ENCODE assay signal across 19 cellular contexts in the genomic region with DNA sequence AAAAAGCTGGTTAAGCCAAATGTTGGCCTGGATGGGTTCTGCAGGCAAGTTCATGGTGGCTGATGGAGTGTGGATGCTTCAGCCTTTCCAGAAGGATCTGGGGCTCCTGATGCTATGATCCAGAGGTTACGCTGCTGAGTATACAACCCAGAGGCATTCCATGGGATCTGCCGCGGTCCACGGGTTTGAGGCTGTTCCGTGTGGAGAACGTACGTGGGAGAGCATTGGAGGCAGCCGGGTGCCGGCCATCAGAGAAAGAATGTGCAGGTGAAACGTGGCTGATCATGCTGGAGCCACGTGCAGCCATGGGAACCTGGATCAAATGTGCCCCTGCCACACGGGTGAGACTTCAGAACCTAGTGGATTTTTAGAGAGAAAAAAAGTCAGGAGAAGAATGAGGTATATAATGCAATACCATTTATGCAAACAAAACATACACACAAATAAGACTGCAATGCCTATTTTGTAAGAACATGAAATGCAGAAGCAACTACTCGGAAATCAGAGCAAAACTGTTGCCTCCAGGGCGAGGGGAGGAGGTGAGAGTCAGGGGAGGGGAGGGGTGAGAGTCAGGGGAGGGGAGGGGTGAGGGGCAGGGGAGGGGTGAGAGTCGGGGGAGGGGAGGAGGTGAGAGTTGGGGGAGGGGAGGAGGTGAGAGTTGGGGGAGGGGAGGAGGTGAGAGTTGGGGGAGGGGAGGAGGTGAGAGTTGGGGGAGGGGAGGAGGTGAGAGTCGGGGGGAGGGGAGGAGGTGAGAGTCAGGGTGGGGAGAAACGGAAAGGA.
DNase-seq lines count a peak whose midpoint lies in the region; ATAC-seq and TF ChIP-seq lines count a peak whose summit lies in the region.
"Had no signal": no experiment of that assay in that cellular context is flagged by ENCODE, and none has a peak within 500 bp of the region (broad histone marks: within the 10 kb centered on the region; RNA-seq: fewer than 3 reads in every experiment).

No MANE protein-coding gene starts in this region.

- intact Hi-C loops in activated T-helper 2 cell treated with anti-CD3 and anti-CD28 coated beads, Interferon-gamma antibody, Interleukin-2, Interleukin-4, amounts not matched to agents 10 μg/mL and 5 μg/mL and 100 μg/mL, durations not matched to agents 14 hours and 24 hours and 36 hours (cut with micrococcal nuclease): no loop called here

- H3K79me2 ChIP-seq in neural progenitor cell (ENCODE audit: low read depth): no peaks in the 10 kb centered on the region

- no peaks in the 10 kb centered on the region for H3K4me1 ChIP-seq in neural progenitor cell
- H3K4me1 ChIP-seq: HAP-1 had no signal

- no peak for ATAC-seq in activated naive CD8-positive, alpha-beta T cell treated with anti-CD3 and anti-CD28 coated beads, Interleukin-2, amount 50 U/mL, for 24 hours
- ATAC-seq: Panc1 had no signal

- no peaks in the 10 kb centered on the region for H3K9me3 Mint-ChIP-seq in activated naive CD8-positive, alpha-beta T cell treated with anti-CD3 and anti-CD28 coated beads, Interleukin-2, amount 50 U/mL, for 24 hours
- H3K9me3 Mint-ChIP-seq in activated naive CD8-positive, alpha-beta T cell treated with anti-CD3 and anti-CD28 coated beads for 36 hours: no peaks in the 10 kb centered on the region
- no peaks in the 10 kb centered on the region for H3K9me3 Mint-ChIP-seq in chondrocyte (ENCODE audit: low read depth)
- no peaks in the 10 kb centered on the region for H3K9me3 Mint-ChIP-seq in neural progenitor cell
- H3K9me3 Mint-ChIP-seq in activated T-helper 2 cell treated with anti-CD3 and anti-CD28 coated beads, Interferon-gamma antibody, Interleukin-2, Interleukin-4, amounts not matched to agents 10 μg/mL and 5 μg/mL and 100 μg/mL, durations not matched to agents 14 hours and 24 hours and 36 hours: no peaks in the 10 kb centered on the region

- H3K4me1 Mint-ChIP-seq in activated naive CD8-positive, alpha-beta T cell treated with anti-CD3 and anti-CD28 coated beads, Interleukin-2, amount 50 U/mL, for 24 hours: no peaks in the 10 kb centered on the region
- H3K4me1 Mint-ChIP-seq in activated naive CD8-positive, alpha-beta T cell treated with anti-CD3 and anti-CD28 coated beads for 36 hours: no peaks in the 10 kb centered on the region
- H3K4me1 Mint-ChIP-seq in chondrocyte (ENCODE audit: low read depth) (no peaks in the 10 kb centered on the region), neural progenitor cell (peaks cover 6% of the 10 kb centered on the region)
- no peaks in the 10 kb centered on the region for H3K4me1 Mint-ChIP-seq in activated T-helper 2 cell treated with anti-CD3 and anti-CD28 coated beads, Interferon-gamma antibody, Interleukin-2, Interleukin-4, amounts not matched to agents 10 μg/mL and 5 μg/mL and 100 μg/mL, durations not matched to agents 14 hours and 24 hours and 36 hours (ENCODE audit: low read depth)

- H3K27me3 ChIP-seq in H7 (ENCODE audit: control insufficient read depth, insufficient read depth, low read length) (no peaks in the 10 kb centered on the region), neural progenitor cell (no peaks in the 10 kb centered on the region)

- H3K27me3 Mint-ChIP-seq in activated naive CD8-positive, alpha-beta T cell treated with anti-CD3 and anti-CD28 coated beads, Interleukin-2, amount 50 U/mL, for 24 hours: peaks cover 9% of the 10 kb centered on the region
- H3K27me3 Mint-ChIP-seq in activated naive CD8-positive, alpha-beta T cell treated with anti-CD3 and anti-CD28 coated beads for 36 hours: peaks cover 14% of the 10 kb centered on the region
- H3K27me3 Mint-ChIP-seq in chondrocyte (ENCODE audit: low read depth) (peaks cover 3% of the 10 kb centered on the region), neural progenitor cell (ENCODE audit: insufficient read depth, low read depth) (peaks cover 11% of the 10 kb centered on the region)
- H3K27me3 Mint-ChIP-seq in activated T-helper 2 cell treated with anti-CD3 and anti-CD28 coated beads, Interferon-gamma antibody, Interleukin-2, Interleukin-4, amounts not matched to agents 10 μg/mL and 5 μg/mL and 100 μg/mL, durations not matched to agents 14 hours and 24 hours and 36 hours (ENCODE audit: low read depth): no peaks in the 10 kb centered on the region

- H3K36me3 ChIP-seq in H7 (replicated peaks; ENCODE audit: control insufficient read depth, insufficient read depth, low read length) (no peaks in the 10 kb centered on the region), neural progenitor cell (no peaks in the 10 kb centered on the region)
- H3K36me3 ChIP-seq: HAP-1 had no signal

- H3K4me2 ChIP-seq in neural progenitor cell: no peak overlapping the region

- no peak for TF ChIP-seq CTCF in chondrocyte (IDR thresholded peaks at IDR 0.05)
- no peak for TF ChIP-seq CTCF in neural progenitor cell (IDR thresholded peaks at IDR 0.05)

- H3K9ac ChIP-seq in neural progenitor cell: no peak overlapping the region

- H3K4me3 ChIP-seq in H7 (ENCODE audit: insufficient read depth, low read depth, low read length) (no peak overlapping the region), neural progenitor cell (no peak overlapping the region)
- H3K4me3 ChIP-seq: HAP-1, SK-N-MC had no signal

- H3K27ac ChIP-seq in neural progenitor cell: no peak overlapping the region
- H3K27ac ChIP-seq: HL-60, SK-N-MC had no signal

- no peak overlapping the region for H3K4me3 Mint-ChIP-seq in activated naive CD8-positive, alpha-beta T cell treated with anti-CD3 and anti-CD28 coated beads, Interleukin-2, amount 50 U/mL, for 24 hours
- H3K4me3 Mint-ChIP-seq in activated naive CD8-positive, alpha-beta T cell treated with anti-CD3 and anti-CD28 coated beads for 36 hours: no peak overlapping the region
- H3K4me3 Mint-ChIP-seq in chondrocyte (ENCODE audit: unreplicated experiment) (no peak overlapping the region), neural progenitor cell (peak overlapping the region; percentile 36)
- no peak overlapping the region for H3K4me3 Mint-ChIP-seq in activated T-helper 2 cell treated with anti-CD3 and anti-CD28 coated beads, Interferon-gamma antibody, Interleukin-2, Interleukin-4, amounts not matched to agents 10 μg/mL and 5 μg/mL and 100 μg/mL, durations not matched to agents 14 hours and 24 hours and 36 hours (ENCODE audit: low read depth)

- peak overlapping the region; percentile 64 for H3K27ac Mint-ChIP-seq in activated naive CD8-positive, alpha-beta T cell treated with anti-CD3 and anti-CD28 coated beads, Interleukin-2, amount 50 U/mL, for 24 hours
- H3K27ac Mint-ChIP-seq in activated naive CD8-positive, alpha-beta T cell treated with anti-CD3 and anti-CD28 coated beads for 36 hours: no peak overlapping the region
- no peak overlapping the region for H3K27ac Mint-ChIP-seq in chondrocyte (ENCODE audit: unreplicated experiment)
- H3K27ac Mint-ChIP-seq in neural progenitor cell: peak overlapping the region; percentile 7
- H3K27ac Mint-ChIP-seq in activated T-helper 2 cell treated with anti-CD3 and anti-CD28 coated beads, Interferon-gamma antibody, Interleukin-2, Interleukin-4, amounts not matched to agents 10 μg/mL and 5 μg/mL and 100 μg/mL, durations not matched to agents 14 hours and 24 hours and 36 hours: no peak overlapping the region

- no peaks in the 10 kb centered on the region for H3K9me3 ChIP-seq in neural progenitor cell (ENCODE audit: low read depth)
- H3K9me3 ChIP-seq: HAP-1 had no signal

- no peaks in the 10 kb centered on the region for H4K20me1 ChIP-seq in neural progenitor cell (ENCODE audit: low read depth)

- H3K36me3 Mint-ChIP-seq in activated naive CD8-positive, alpha-beta T cell treated with anti-CD3 and anti-CD28 coated beads, Interleukin-2, amount 50 U/mL, for 24 hours (ENCODE audit: low read depth): no peaks in the 10 kb centered on the region
- H3K36me3 Mint-ChIP-seq in activated naive CD8-positive, alpha-beta T cell treated with anti-CD3 and anti-CD28 coated beads for 36 hours: no peaks in the 10 kb centered on the region
- H3K36me3 Mint-ChIP-seq in chondrocyte (ENCODE audit: low read depth) (no peaks in the 10 kb centered on the region), neural progenitor cell (no peaks in the 10 kb centered on the region)
- no peaks in the 10 kb centered on the region for H3K36me3 Mint-ChIP-seq in activated T-helper 2 cell treated with anti-CD3 and anti-CD28 coated beads, Interferon-gamma antibody, Interleukin-2, Interleukin-4, amounts not matched to agents 10 μg/mL and 5 μg/mL and 100 μg/mL, durations not matched to agents 14 hours and 24 hours and 36 hours (ENCODE audit: low read depth)

- H2AFZ ChIP-seq in neural progenitor cell (replicated peaks): no peak overlapping the region

- DNase-seq in activated naive CD8-positive, alpha-beta T cell treated with anti-CD3 and anti-CD28 coated beads, Interleukin-2, amount 50 U/mL, for 24 hours: no peak
- no peak for DNase-seq in activated naive CD8-positive, alpha-beta T cell treated with anti-CD3 and anti-CD28 coated beads for 36 hours
- peak; percentile 73 for DNase-seq in H7
- peak; percentile 81 for DNase-seq in chondrocyte (ENCODE audit: low spot score)
- DNase-seq in neural progenitor cell (ENCODE audit: low spot score): no peak
- DNase-seq in NCI-H1417 (lab: John Stamatoyannopoulos, UW): no peak
- DNase-seq in activated T-helper 2 cell treated with anti-CD3 and anti-CD28 coated beads, Interferon-gamma antibody, Interleukin-2, Interleukin-4, amounts not matched to agents 10 μg/mL and 5 μg/mL and 100 μg/mL, durations not matched to agents 14 hours and 24 hours and 36 hours (ENCODE audit: low spot score): no peak
- no peak for DNase-seq in DMS53 treated with DMSO at 0.1 percent for 48 hours (lab: John Stamatoyannopoulos, UW; ENCODE audit: unreplicated experiment)
- DNase-seq: C1 segment of cervical spinal cord, EL, NCI-H146, NCI-H2081 treated with DMSO at 0.1 percent for 48 hours, NCI-H510A, NCI-H82, Right ventricle myocardium superior had no signal

- H3F3A ChIP-seq in neural progenitor cell (ENCODE audit: low read depth): no peaks in the 10 kb centered on the region

Comparison
In these comparisons a context has a peak if more than half of its experiments do, and no peak if none do; other contexts are left out.
1. H3K27ac Mint-ChIP-seq: peak in activated naive CD8-positive, alpha-beta T cell treated with anti-CD3 and anti-CD28 coated beads, Interleukin-2, amount 50 U/mL, for 24 hours (single experiment) and neural progenitor cell (single experiment); none in activated naive CD8-positive, alpha-beta T cell treated with anti-CD3 and anti-CD28 coated beads for 36 hours (single experiment), chondrocyte (single experiment) and activated T-helper 2 cell treated with anti-CD3 and anti-CD28 coated beads, Interferon-gamma antibody, Interleukin-2, Interleukin-4, amounts not matched to agents 10 μg/mL and 5 μg/mL and 100 μg/mL, durations not matched to agents 14 hours and 24 hours and 36 hours (single experiment).
2. DNase-seq: peak in H7 (single experiment) and chondrocyte (single experiment); none in activated naive CD8-positive, alpha-beta T cell treated with anti-CD3 and anti-CD28 coated beads, Interleukin-2, amount 50 U/mL, for 24 hours (single experiment), activated naive CD8-positive, alpha-beta T cell treated with anti-CD3 and anti-CD28 coated beads for 36 hours (single experiment), neural progenitor cell (single experiment), NCI-H1417 (0 of 3), activated T-helper 2 cell treated with anti-CD3 and anti-CD28 coated beads, Interferon-gamma antibody, Interleukin-2, Interleukin-4, amounts not matched to agents 10 μg/mL and 5 μg/mL and 100 μg/mL, durations not matched to agents 14 hours and 24 hours and 36 hours (single experiment) and DMS53 treated with DMSO at 0.1 percent for 48 hours (single experiment).